ENCODE assay signal across 8 cellular contexts in the genomic region with DNA sequence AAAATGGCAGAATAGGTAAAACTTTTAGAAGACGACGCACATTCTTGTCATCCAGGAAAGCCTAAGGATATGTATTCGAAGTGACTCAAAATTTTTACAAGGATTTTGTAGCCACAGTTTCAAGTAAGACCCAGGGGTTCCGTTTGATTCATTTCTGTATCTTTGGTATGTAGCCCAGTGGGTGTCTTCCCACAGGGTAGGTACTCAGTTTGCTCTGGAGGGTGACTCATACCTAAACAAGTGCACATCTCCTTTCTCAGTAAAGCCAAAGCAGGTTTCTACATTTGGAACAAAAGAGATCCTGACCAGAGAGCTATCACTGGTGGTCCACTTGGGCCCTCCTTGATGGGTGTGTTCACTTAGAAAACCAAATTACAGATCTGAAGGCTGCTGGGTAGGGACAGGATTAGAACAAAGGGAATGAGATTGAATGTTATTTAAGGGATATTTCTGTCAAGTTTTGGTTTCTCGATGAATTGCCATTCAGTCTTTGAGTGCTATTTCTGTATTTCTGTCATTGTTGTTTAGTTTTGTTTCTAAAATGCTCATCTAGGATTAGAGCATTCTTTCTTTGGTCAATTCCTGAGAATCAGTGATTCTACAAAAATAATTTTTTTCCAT. TPM values are rescaled to one million over a fixed set of nuclear protein-coding genes. Genes with fewer than 3 reads are reported as not detected.
DNase-seq lines count a peak whose midpoint lies in the region; ATAC-seq and TF ChIP-seq lines count a peak whose summit lies in the region.

No MANE protein-coding gene starts in this region.

- no peaks in the 10 kb centered on the region for H3K9me3 Mint-ChIP-seq in CD4-positive, alpha-beta memory T cell

- H4K20me1 ChIP-seq in smooth muscle cell (ENCODE audit: low read depth), result no peaks in the 10 kb centered on the region

- H3K36me3 ChIP-seq in smooth muscle cell (ENCODE audit: low read depth), result no peaks in the 10 kb centered on the region
- H3K36me3 ChIP-seq in CD4-positive, alpha-beta memory T cell (ENCODE audit: insufficient read depth, low read length), result no peaks in the 10 kb centered on the region

- H3K27me3 ChIP-seq in dorsolateral prefrontal cortex, result peaks cover 0 to 93% (median 35%) of the 10 kb centered on the region in 45 donors
- H3K27me3 ChIP-seq in smooth muscle cell (ENCODE audit: low read depth), result no peaks in the 10 kb centered on the region
- no peaks in the 10 kb centered on the region for H3K27me3 ChIP-seq in CD4-positive, alpha-beta memory T cell (ENCODE audit: insufficient read depth, low read length)

- peak overlapping the region; percentile 78 for H3K4me2 ChIP-seq in smooth muscle cell

- DNase-seq in AG08395 (ENCODE audit: low spot score) (peak; percentile 10), GM20000 (ENCODE audit: low spot score) (peak; percentile 7), dorsolateral prefrontal cortex (no peak), smooth muscle cell (lab: John Stamatoyannopoulos, UW; ENCODE audit: unreplicated experiment) (no peak), NCI-H526 (lab: John Stamatoyannopoulos, UW) (no peak), pons (ENCODE audit: low spot score) (no peak)
- no peak for DNase-seq in CD4-positive, alpha-beta memory T cell

- no peaks in the 10 kb centered on the region for H3K4me1 Mint-ChIP-seq in CD4-positive, alpha-beta memory T cell

- no peaks in the 10 kb centered on the region for H3K36me3 Mint-ChIP-seq in CD4-positive, alpha-beta memory T cell

- H3K9me3 ChIP-seq in smooth muscle cell (replicated peaks; ENCODE audit: low read depth), result no peaks in the 10 kb centered on the region
- H3K9me3 ChIP-seq in CD4-positive, alpha-beta memory T cell (ENCODE audit: control insufficient read depth in 1 of 2, low read length in 2 of 2), result no peaks in the 10 kb centered on the region

- intact Hi-C loops in dorsolateral prefrontal cortex (cut with DNase I), result no loop called here
- intact Hi-C loops in CD4-positive, alpha-beta memory T cell (cut with micrococcal nuclease), result no loop called here

- H3K27ac ChIP-seq in dorsolateral prefrontal cortex (peak overlapping the region in 39 of 59 donors; percentile 3 to 74 (median 42)), smooth muscle cell (ENCODE audit: low read depth) (peak overlapping the region; percentile 88)
- H3K27ac ChIP-seq in CD4-positive, alpha-beta memory T cell (ENCODE audit: low read depth, low read length), result no peak overlapping the region

- TF ChIP-seq CTCF in GM20000 (IDR thresholded peaks at IDR 0.05; ENCODE audit: extremely low read depth, missing control alignments) (no peak), dorsolateral prefrontal cortex (IDR thresholded peaks at IDR 0.05 in 54 of 56, conservative IDR thresholded peaks at IDR 0.05 in 2 of 56; ENCODE audit: low read depth in 1 of 56, partially characterized antibody in 56 of 56) (no peak), smooth muscle cell (IDR thresholded peaks at IDR 0.05; ENCODE audit: borderline replicate concordance, insufficient read depth, poor library complexity, severe bottlenecking) (no peak)

- H3F3A ChIP-seq in smooth muscle cell (ENCODE audit: low read depth), result peaks cover 39% of the 10 kb centered on the region

- no peak overlapping the region for H2AFZ ChIP-seq in smooth muscle cell (ENCODE audit: low read depth)

- peaks cover 44% of the 10 kb centered on the region for H3K4me1 ChIP-seq in smooth muscle cell (ENCODE audit: low read depth)
- H3K4me1 ChIP-seq in CD4-positive, alpha-beta memory T cell (ENCODE audit: insufficient read depth, low read length), result no peaks in the 10 kb centered on the region

- no peak overlapping the region for H3K9ac ChIP-seq in smooth muscle cell (ENCODE audit: low read depth)

- peaks cover 67% of the 10 kb centered on the region for H3K79me2 ChIP-seq in smooth muscle cell (ENCODE audit: low read depth)

- CTCF ChIA-PET in CD4-positive, alpha-beta memory T cell (lab: Charles Lee; ENCODE audit: partially characterized antibody), result no interaction called here

- H3K4me3 ChIP-seq in dorsolateral prefrontal cortex (no peak overlapping the region), smooth muscle cell (no peak overlapping the region)
- H3K4me3 ChIP-seq in CD4-positive, alpha-beta memory T cell (ENCODE audit: low read length in 2 of 2), result no peak overlapping the region

- POLR2A ChIA-PET in CD4-positive, alpha-beta memory T cell (lab: Charles Lee; ENCODE audit: partially characterized antibody), result no interaction called here

- H3K27me3 Mint-ChIP-seq in CD4-positive, alpha-beta memory T cell, result peaks cover 0 to 1% of the 10 kb centered on the region in 2 donors

- H3K4me3 Mint-ChIP-seq in CD4-positive, alpha-beta memory T cell, result peak overlapping the region in 1 of 8 donors; percentile 24

- 20% methylated on average over 5 of the region's 5 CpGs for WGBS in smooth muscle cell (ENCODE audit: low lambda C conversion rate)

- no peak overlapping the region for H3K27ac Mint-ChIP-seq in CD4-positive, alpha-beta memory T cell

- ATAC-seq in HG03520 (IDR thresholded peaks at IDR 0.05; ENCODE audit: unreplicated experiment), result peak; percentile 97

RNA-seq across cellular contexts. Expression of gene PLS3, which starts 56.1 kb away (rescaled TPM):
- 10 to 100 TPM; 33.8 to 96.0 (median 55.8) TPM for total RNA-seq in dorsolateral prefrontal cortex
- total RNA-seq in smooth muscle cell, result 609 and 1,026 TPM in 2 replicates
- polyA plus RNA-seq in smooth muscle cell, result 305 and 318 TPM in 2 replicates
- under 1 TPM; 0.14 to 0.15 TPM for total RNA-seq in CD4-positive, alpha-beta memory T cell
- polyA plus RNA-seq in CD4-positive, alpha-beta memory T cell, result under 1 TPM in 1 of 2 donors, not detected in 1; 0.76 TPM

Comparison
In these comparisons a context has a peak if more than half of its experiments do, and no peak if none do; other contexts are left out.
1. DNase-seq: peak in AG08395 (single experiment) and GM20000 (single experiment); none in dorsolateral prefrontal cortex (0 of 10), smooth muscle cell (single experiment), CD4-positive, alpha-beta memory T cell (0 of 5), NCI-H526 (0 of 2) and pons (single experiment).
2. RNA of gene PLS3, which starts 56.1 kb away (total RNA-seq): 609 to 1,026 TPM in smooth muscle cell and 33.8 to 96.0 TPM in dorsolateral prefrontal cortex; 0.14 to 0.15 TPM in CD4-positive, alpha-beta memory T cell; every median in the first group is over 10 times any median in the second.